ENCODE assay signal across 22 cellular contexts in the genomic region with DNA sequence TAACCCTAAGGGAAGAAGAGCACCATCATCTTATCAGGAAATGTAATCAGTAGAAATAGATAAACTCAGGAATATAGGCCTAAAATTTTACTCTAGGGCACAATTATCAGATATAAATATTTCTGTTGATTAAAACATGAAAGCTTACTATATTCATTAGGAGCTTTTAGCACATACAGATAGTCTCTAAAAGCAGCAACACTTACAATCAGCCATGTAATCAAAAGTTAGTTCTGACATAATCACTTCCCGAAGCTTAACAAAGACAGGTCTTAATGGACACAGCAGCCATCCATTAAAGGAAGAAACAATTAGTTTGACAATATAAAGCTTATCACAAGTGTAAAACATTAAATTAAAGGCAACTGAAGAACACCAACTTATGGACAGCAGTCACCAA. TPM values are rescaled to one million over a fixed set of nuclear protein-coding genes. Genes with fewer than 3 reads are reported as not detected.
A peak's percentile ranks its signal among the peaks of the same experiment; 100 is the strongest.
DNase-seq lines count a peak whose midpoint lies in the region; ATAC-seq, FAIRE-seq and TF ChIP-seq lines count a peak whose summit lies in the region.
"Had no signal": no experiment of that assay in that cellular context is flagged by ENCODE, and none has a peak within 500 bp of the region (broad histone marks: within the 10 kb centered on the region; RNA-seq: fewer than 3 reads in every experiment).

No MANE protein-coding gene starts in this region.

- H3K27me3 Mint-ChIP-seq in dendritic cell treated with granulocyte-macrophage colony-stimulating factor and Interleukin-4, amounts not matched to agents 40 ng/mL and 50 ng/mL, for 4 days, result no peaks in the 10 kb centered on the region
- H3K27me3 Mint-ChIP-seq in naive thymus-derived CD4-positive, alpha-beta T cell, result peaks cover 0 to 12% (median 6%) of the 10 kb centered on the region in 5 donors
- H3K27me3 Mint-ChIP-seq: CD4-positive, CD25-positive, alpha-beta regulatory T cell had no signal

- intact Hi-C loops in right cardiac atrium (cut with DNase I), result loop anchor here in 3 of 4 donors (5.0 to 10.0 kb wide), 3 partner anchors 131 to 224 kb away; no protein-coding TSS in a partner anchor
- intact Hi-C loops in dendritic cell treated with granulocyte-macrophage colony-stimulating factor and Interleukin-4, amounts not matched to agents 40 ng/mL and 50 ng/mL, for 4 days (cut with micrococcal nuclease), result loop anchor here (5.0 kb wide), 1 partner anchor 54 kb away; no protein-coding TSS in a partner anchor
- intact Hi-C loops in naive thymus-derived CD4-positive, alpha-beta T cell (cut with micrococcal nuclease), result no loop called here

- no peaks in the 10 kb centered on the region for H3K9me3 ChIP-seq in cardiac muscle cell (ENCODE audit: low read depth)
- H3K9me3 ChIP-seq in right cardiac atrium (ENCODE audit: control insufficient read depth, low read length), result no peaks in the 10 kb centered on the region
- no peaks in the 10 kb centered on the region for H3K9me3 ChIP-seq in naive thymus-derived CD4-positive, alpha-beta T cell (ENCODE audit: control insufficient read depth in 2 of 3, low read length in 3 of 3)
- H3K9me3 ChIP-seq: HAP-1 had no signal

- CTCF ChIA-PET in naive thymus-derived CD4-positive, alpha-beta T cell (lab: Charles Lee), result interaction anchor here (1.0 to 1.4 kb wide), 3 partner anchors 13 to 478 kb away, joined by 3 to 6 read pairs (median 3); no protein-coding TSS in a partner anchor

- H3K9me3 Mint-ChIP-seq in dendritic cell treated with granulocyte-macrophage colony-stimulating factor and Interleukin-4, amounts not matched to agents 40 ng/mL and 50 ng/mL, for 4 days, result no peaks in the 10 kb centered on the region
- H3K9me3 Mint-ChIP-seq in naive thymus-derived CD4-positive, alpha-beta T cell, result no peaks in the 10 kb centered on the region
- H3K9me3 Mint-ChIP-seq: CD8-positive, alpha-beta T cell had no signal

- H3K79me1 ChIP-seq in mesendoderm (ENCODE audit: low read length), result no peaks in the 10 kb centered on the region

- H3K4ac ChIP-seq in mesendoderm (ENCODE audit: low read depth, low read length), result no peak overlapping the region

- no peak overlapping the region for H2BK15ac ChIP-seq in mesendoderm (replicated peaks; ENCODE audit: low read depth)

- H2AK5ac ChIP-seq in mesendoderm (ENCODE audit: low read length), result no peak overlapping the region

- no peak overlapping the region for H3K23ac ChIP-seq in mesendoderm (ENCODE audit: low read length)

- no peak for TF ChIP-seq CTCF in cardiac muscle cell (IDR thresholded peaks at IDR 0.05; ENCODE audit: low read depth, low read length)
- TF ChIP-seq CTCF in D721Med (IDR thresholded peaks at IDR 0.05; ENCODE audit: insufficient read depth, missing control alignments), result no peak

- no peak overlapping the region for H3K9ac ChIP-seq in mesendoderm (ENCODE audit: low read length)

- 61% methylated on average over 1 of the region's 1 CpG for WGBS in right cardiac atrium
- WGBS in mesendoderm (ENCODE audit: extremely low coverage, insufficient coverage, low lambda C conversion rate), result no CpG with 5 or more reads among the region's 1 CpG

- H3K4me1 ChIP-seq in cardiac muscle cell (ENCODE audit: low read depth) (peaks cover 29% of the 10 kb centered on the region), right cardiac atrium (ENCODE audit: control insufficient read depth, insufficient read depth, low read length) (peaks cover 5% of the 10 kb centered on the region), mesendoderm (ENCODE audit: control insufficient read depth, low read depth, low read length) (peaks cover 14% of the 10 kb centered on the region)
- no peaks in the 10 kb centered on the region for H3K4me1 ChIP-seq in naive thymus-derived CD4-positive, alpha-beta T cell (ENCODE audit: control insufficient read depth in 2 of 2, insufficient read depth in 2 of 2, low read length in 2 of 2)
- H3K4me1 ChIP-seq: HAP-1 had no signal

- POLR2A ChIA-PET in naive thymus-derived CD4-positive, alpha-beta T cell (lab: Charles Lee), result no interaction called here

- no peak overlapping the region for H4K8ac ChIP-seq in mesendoderm (ENCODE audit: low read depth, low read length)

- no peak overlapping the region for H3K4me3 Mint-ChIP-seq in dendritic cell treated with granulocyte-macrophage colony-stimulating factor and Interleukin-4, amounts not matched to agents 40 ng/mL and 50 ng/mL, for 4 days
- H3K4me3 Mint-ChIP-seq in naive thymus-derived CD4-positive, alpha-beta T cell, result no peak overlapping the region
- H3K4me3 Mint-ChIP-seq: CD4-positive, CD25-positive, alpha-beta regulatory T cell; CD8-positive, alpha-beta T cell had no signal

- no peak overlapping the region for H3K4me3 ChIP-seq in cardiac muscle cell
- no peak overlapping the region for H3K4me3 ChIP-seq in right cardiac atrium (ENCODE audit: low read length)
- H3K4me3 ChIP-seq in mesendoderm (ENCODE audit: low read length), result no peak overlapping the region
- H3K4me3 ChIP-seq in naive thymus-derived CD4-positive, alpha-beta T cell (ENCODE audit: low read length), result no peak overlapping the region
- H3K4me3 ChIP-seq: HAP-1 had no signal

- no peaks in the 10 kb centered on the region for H3K79me2 ChIP-seq in mesendoderm (ENCODE audit: control insufficient read depth, insufficient read depth, low read length)

- peak; percentile 67 for FAIRE-seq in D721Med (lab: Jason Lieb, UNC)
- FAIRE-seq: GM12891, GM18507, H54 had no signal

- no peak for DNase-seq in cardiac muscle cell (ENCODE audit: low read depth in 1 of 2, low spot score in 1 of 2)
- DNase-seq in right cardiac atrium, result no peak
- DNase-seq in D721Med (ENCODE audit: insufficient read length, low spot score), result no peak
- peak; percentile 53 for DNase-seq in mesendoderm
- no peak for DNase-seq in naive thymus-derived CD4-positive, alpha-beta T cell
- no peak for DNase-seq in NCI-H146 treated with DMSO at 0.1 percent for 48 hours (lab: John Stamatoyannopoulos, UW; ENCODE audit: unreplicated experiment)
- DNase-seq: CD4-positive, CD25-positive, alpha-beta regulatory T cell; CD8-positive, alpha-beta T cell; DMS53; DMS79 treated with DMSO at 0.1 percent for 48 hours; GF-D8; GOT3 had no signal

- no peak overlapping the region for H3K18ac ChIP-seq in mesendoderm (ENCODE audit: low read length)

- H3K4me1 Mint-ChIP-seq in dendritic cell treated with granulocyte-macrophage colony-stimulating factor and Interleukin-4, amounts not matched to agents 40 ng/mL and 50 ng/mL, for 4 days (ENCODE audit: low read depth), result peaks cover 5% of the 10 kb centered on the region
- no peaks in the 10 kb centered on the region for H3K4me1 Mint-ChIP-seq in naive thymus-derived CD4-positive, alpha-beta T cell
- H3K4me1 Mint-ChIP-seq: CD4-positive, CD25-positive, alpha-beta regulatory T cell had no signal

- no peaks in the 10 kb centered on the region for H3K36me3 Mint-ChIP-seq in dendritic cell treated with granulocyte-macrophage colony-stimulating factor and Interleukin-4, amounts not matched to agents 40 ng/mL and 50 ng/mL, for 4 days (ENCODE audit: low read depth)
- no peaks in the 10 kb centered on the region for H3K36me3 Mint-ChIP-seq in naive thymus-derived CD4-positive, alpha-beta T cell
- H3K36me3 Mint-ChIP-seq: CD4-positive, CD25-positive, alpha-beta regulatory T cell; CD8-positive, alpha-beta T cell had no signal

- peak overlapping the region; percentile 17 for H3K27ac Mint-ChIP-seq in dendritic cell treated with granulocyte-macrophage colony-stimulating factor and Interleukin-4, amounts not matched to agents 40 ng/mL and 50 ng/mL, for 4 days
- H3K27ac Mint-ChIP-seq in naive thymus-derived CD4-positive, alpha-beta T cell, result no peak overlapping the region
- H3K27ac Mint-ChIP-seq: CD4-positive, CD25-positive, alpha-beta regulatory T cell; CD8-positive, alpha-beta T cell had no signal

- no peak overlapping the region for H3K56ac ChIP-seq in mesendoderm (ENCODE audit: low read length)

- ATAC-seq in right cardiac atrium (no peak), GM18873 (IDR thresholded peaks at IDR 0.05; ENCODE audit: low FRiP score, unreplicated experiment) (no peak)
- no peak for ATAC-seq in naive thymus-derived CD4-positive, alpha-beta T cell
- ATAC-seq: CD8-positive, alpha-beta T cell had no signal

- H3K27ac ChIP-seq in cardiac muscle cell (peak overlapping the region; percentile 35), right cardiac atrium (ENCODE audit: low read length) (no peak overlapping the region), mesendoderm (ENCODE audit: low read depth, low read length) (no peak overlapping the region)
- no peak overlapping the region for H3K27ac ChIP-seq in naive thymus-derived CD4-positive, alpha-beta T cell (ENCODE audit: low read depth, low read length)
- H3K27ac ChIP-seq: C4-2B had no signal

- no peak overlapping the region for H2BK120ac ChIP-seq in mesendoderm (ENCODE audit: low read depth, low read length)

- H3K27me3 ChIP-seq in cardiac muscle cell, result no peaks in the 10 kb centered on the region
- H3K27me3 ChIP-seq in right cardiac atrium (ENCODE audit: control insufficient read depth, insufficient read depth), result no peaks in the 10 kb centered on the region
- H3K27me3 ChIP-seq in mesendoderm (ENCODE audit: insufficient read depth, low read length, poor library complexity), result no peaks in the 10 kb centered on the region
- H3K27me3 ChIP-seq in naive thymus-derived CD4-positive, alpha-beta T cell (ENCODE audit: control insufficient read depth in 2 of 2, insufficient read depth in 2 of 2, low read length in 2 of 2), result no peaks in the 10 kb centered on the region

- no peak overlapping the region for H4K5ac ChIP-seq in mesendoderm (ENCODE audit: low read length)

- H2BK5ac ChIP-seq in mesendoderm (ENCODE audit: low read length), result no peak overlapping the region

- H3K4me2 ChIP-seq in mesendoderm (ENCODE audit: low read length), result no peak overlapping the region

- H3K36me3 ChIP-seq in cardiac muscle cell, result no peaks in the 10 kb centered on the region
- no peaks in the 10 kb centered on the region for H3K36me3 ChIP-seq in mesendoderm (ENCODE audit: control insufficient read depth, insufficient read depth, low read length)
- H3K36me3 ChIP-seq in naive thymus-derived CD4-positive, alpha-beta T cell (ENCODE audit: control insufficient read depth in 2 of 3, insufficient read depth in 3 of 3, low read length in 3 of 3), result no peaks in the 10 kb centered on the region
- H3K36me3 ChIP-seq: HAP-1 had no signal

RNA-seq across cellular contexts. Expression of gene DCLK3, which starts 30.6 kb away (rescaled TPM):
- total RNA-seq in cardiac muscle cell (0.07 and 0.15 TPM in 2 replicates), right cardiac atrium (under 1 TPM in 2 of 4 donors, not detected in 2; 0.03 to 0.09 TPM)
- polyA plus RNA-seq in cardiac muscle cell (0.62 TPM in 1 of 2 replicates, not detected in the other), right cardiac atrium (0.18 TPM)
- 0.55 TPM for polyA plus RNA-seq in mesendoderm (2013, experiment 1 of 2)
- 0.56 TPM for polyA plus RNA-seq in mesendoderm (2013, experiment 2 of 2)
- not detected for total RNA-seq in naive thymus-derived CD4-positive, alpha-beta T cell
- not detected for polyA plus RNA-seq in naive thymus-derived CD4-positive, alpha-beta T cell
- total RNA-seq: A172; CD4-positive, CD25-positive, alpha-beta regulatory T cell; CD8-positive, alpha-beta T cell; G401 had no signal
- polyA plus RNA-seq: BJ; CD4-positive, CD25-positive, alpha-beta regulatory T cell had no signal

Comparison
In these comparisons a context has a peak if more than half of its experiments do, and no peak if none do; other contexts are left out.
1. intact Hi-C loops: an anchor here in right cardiac atrium (5.0 to 10.0 kb wide) and dendritic cell treated with granulocyte-macrophage colony-stimulating factor and Interleukin-4, amounts not matched to agents 40 ng/mL and 50 ng/mL, for 4 days (5.0 kb wide); none called in naive thymus-derived CD4-positive, alpha-beta T cell.